ENCODE assay signal across 8 cellular contexts in genomic region chr19:3366104-3366760, GRCh38. TPM values are rescaled to one million over a fixed set of nuclear protein-coding genes. Genes with fewer than 3 reads are reported as not detected.
A peak's percentile ranks its signal among the peaks of the same experiment; 100 is the strongest.
DNase-seq lines count a peak whose midpoint lies in the region; ATAC-seq, FAIRE-seq and TF ChIP-seq lines count a peak whose summit lies in the region.

TSS of gene NFIC (plus strand) at chr19:3366583. CDS start at chr19:3366637, 54 bp downstream.

- POLR2A ChIA-PET in Caco-2 (lab: Charles Lee): no interaction called here

- H3K9ac ChIP-seq in skeletal muscle tissue (ENCODE audit: low read depth in 1 of 3, low read length in 3 of 3): peak within 1 kb of the TSS; percentile 87 to 93 (median 89)

- intact Hi-C loops in Caco-2 (cut with micrococcal nuclease; ENCODE audit: unreplicated experiment): no loop called here

- ATAC-seq in T-helper 17 cell (peak; percentile 51), GM19328 (IDR thresholded peaks at IDR 0.05; ENCODE audit: unreplicated experiment) (no peak)

- H3K4me3 ChIP-seq in Caco-2 (ENCODE audit: low read depth, low read length) (peak within 1 kb of the TSS; percentile 36), bronchial epithelial cell (ENCODE audit: low read depth, low read length) (peak within 1 kb of the TSS; percentile 86), skeletal muscle tissue (ENCODE audit: low read length in 3 of 3) (peak within 1 kb of the TSS; percentile 71 to 83 (median 73))

- no peak for FAIRE-seq in bronchial epithelial cell (lab: Jason Lieb, UNC)

- peak within 1 kb of the TSS; percentile 72 for H3K4me3 Mint-ChIP-seq in Caco-2 (ENCODE audit: unreplicated experiment)
- peak within 1 kb of the TSS; percentile 90 for H3K4me3 Mint-ChIP-seq in T-helper 17 cell
- H3K4me3 Mint-ChIP-seq in immature natural killer cell: peak within 1 kb of the TSS; percentile 64 to 77 (median 69)

- no peak for DNase-seq in Caco-2
- peak in 61 of 76 experiments; percentile 24 to 81 (median 67) for DNase-seq in HUDEP-2 (lab: John Stamatoyannopoulos, UW; ENCODE audit: unreplicated experiment in 76 of 76)
- DNase-seq in T-helper 17 cell: peak in 2 of 3 donors; percentile 20 to 34
- DNase-seq in bronchial epithelial cell (ENCODE audit: low read depth): no peak
- DNase-seq in immature natural killer cell: peak in 2 of 3 donors; percentile 14 to 19
- DNase-seq in inferior parietal cortex (ENCODE audit: extremely low spot score): no peak

- CTCF ChIA-PET in Caco-2 (lab: Charles Lee): no interaction called here

- H3K4me1 Mint-ChIP-seq in Caco-2 (ENCODE audit: low read depth, unreplicated experiment) (peaks cover 6% of the 10 kb centered on the region), T-helper 17 cell (peaks cover 54% of the 10 kb centered on the region), immature natural killer cell (peaks cover 25 to 37% of the 10 kb centered on the region in 2 donors)

- H3K27ac Mint-ChIP-seq in Caco-2 (ENCODE audit: unreplicated experiment) (no peak within 1 kb of the TSS), T-helper 17 cell (peak within 1 kb of the TSS; percentile 67), immature natural killer cell (no peak within 1 kb of the TSS)

- H3K9me3 ChIP-seq in Caco-2 (no peaks in the 10 kb centered on the region), T-helper 17 cell (ENCODE audit: control insufficient read depth, low read length, poor library complexity, severe bottlenecking) (no peaks in the 10 kb centered on the region), skeletal muscle tissue (ENCODE audit: control insufficient read depth in 3 of 3, low read length in 3 of 3) (no peaks in the 10 kb centered on the region)

- H3K27ac ChIP-seq in skeletal muscle tissue (ENCODE audit: low read depth, low read length): peak within 1 kb of the TSS; percentile 99

- H3K9me3 Mint-ChIP-seq in Caco-2 (ENCODE audit: unreplicated experiment) (no peaks in the 10 kb centered on the region), immature natural killer cell (no peaks in the 10 kb centered on the region)

- BruUV-seq in Caco-2 (replicated peaks; lab: Mats Ljungman, UMichigan): no TSS peak

- H3K27me3 Mint-ChIP-seq in Caco-2 (ENCODE audit: insufficient read depth, unreplicated experiment) (peaks cover 37% of the 10 kb centered on the region), T-helper 17 cell (no peaks in the 10 kb centered on the region), immature natural killer cell (ENCODE audit: low read depth in 3 of 3) (peaks cover 2 to 9% (median 4%) of the 10 kb centered on the region in 3 donors)

- no peaks in the 10 kb centered on the region for H3K4me1 ChIP-seq in Caco-2
- peaks cover 63 to 74% (median 64%) of the 10 kb centered on the region in 3 donors for H3K4me1 ChIP-seq in skeletal muscle tissue (ENCODE audit: control insufficient read depth in 3 of 3, insufficient read depth in 3 of 3, low read length in 3 of 3)

- H3K36me3 Mint-ChIP-seq in Caco-2 (ENCODE audit: insufficient read depth, unreplicated experiment) (no peaks in the 10 kb centered on the region), T-helper 17 cell (ENCODE audit: low read depth) (peaks cover 2% of the 10 kb centered on the region), immature natural killer cell (peaks cover 0 to 5% (median 0%) of the 10 kb centered on the region in 3 donors)

- H3K36me3 ChIP-seq in Caco-2 (ENCODE audit: control insufficient read depth, insufficient read depth, low read length) (no peaks in the 10 kb centered on the region), bronchial epithelial cell (ENCODE audit: control insufficient read depth, insufficient read depth, low read length) (peaks cover 4% of the 10 kb centered on the region), skeletal muscle tissue (ENCODE audit: control insufficient read depth in 3 of 3, insufficient read depth in 3 of 3, low read length in 3 of 3) (peaks cover 0 to 2% (median 0%) of the 10 kb centered on the region in 3 donors)

- peaks cover 2% of the 10 kb centered on the region for H3K27me3 ChIP-seq in Caco-2 (replicated peaks; ENCODE audit: control insufficient read depth, insufficient read depth, low read length)
- H3K27me3 ChIP-seq in bronchial epithelial cell (ENCODE audit: control insufficient read depth, insufficient read depth, low read length): no peaks in the 10 kb centered on the region
- no peaks in the 10 kb centered on the region for H3K27me3 ChIP-seq in skeletal muscle tissue (ENCODE audit: control insufficient read depth in 3 of 3, insufficient read depth in 3 of 3, low read length in 3 of 3)

- TF ChIP-seq CTCF in Caco-2 (IDR thresholded peaks at IDR 0.05; ENCODE audit: insufficient read depth in 1 of 2, low read depth in 1 of 2, low read length in 1 of 2, severe bottlenecking in 1 of 2, unreplicated experiment in 1 of 2) (no peak), bronchial epithelial cell (IDR thresholded peaks at IDR 0.05; ENCODE audit: insufficient read depth, low read length, severe bottlenecking) (no peak)

RNA-seq across cellular contexts. Expression of gene NFIC, which starts in this region (rescaled TPM):
- total RNA-seq in Caco-2 (2022) (5.1 and 5.5 TPM in 2 replicates), T-helper 17 cell (10 to 100 TPM; 29.0 to 29.3 TPM), bronchial epithelial cell (17.6 and 22.0 TPM in 2 replicates), skeletal muscle tissue (8.4 TPM)
- polyA plus RNA-seq in immature natural killer cell: 10 to 100 TPM in 1 of 3 donors, 1 to 10 TPM in 1, not detected in 1; 2.8 to 13.3 TPM

Comparison
In these comparisons a context has a peak if more than half of its experiments do, and no peak if none do; other contexts are left out.
1. DNase-seq: peak in HUDEP-2 (61 of 76), T-helper 17 cell (2 of 3) and immature natural killer cell (2 of 3); none in Caco-2 (0 of 2), bronchial epithelial cell (single experiment) and inferior parietal cortex (single experiment).
2. H3K4me3 ChIP-seq: peak in every context shown above with its lines; median percentile 86 in bronchial epithelial cell; 73 in skeletal muscle tissue; 36 in Caco-2.
3. Peak in every context shown above with its lines, with median percentiles within 50 percentile points of each other: H3K4me3 Mint-ChIP-seq.